ENCODE assay signal across 8 cellular contexts in genomic region chr19:29694669-29695627, GRCh38. TPM values are rescaled to one million over a fixed set of nuclear protein-coding genes. Genes with fewer than 3 reads are reported as not detected.
A peak's percentile ranks its signal among the peaks of the same experiment; 100 is the strongest.
DNase-seq lines count a peak whose midpoint lies in the region; ATAC-seq and TF ChIP-seq lines count a peak whose summit lies in the region.

No MANE protein-coding gene starts in this region.

- peak overlapping the region; percentile 79 for H3K27ac Mint-ChIP-seq in activated T-helper 17 cell treated with anti-CD3 and anti-CD28 coated beads, Interleukin-2, amount 50 U/mL, for 72 hours
- no peak overlapping the region for H3K27ac Mint-ChIP-seq in neural progenitor cell

- H3K9me3 Mint-ChIP-seq in activated T-helper 17 cell treated with anti-CD3 and anti-CD28 coated beads, Interleukin-2, amount 50 U/mL, for 72 hours: no peaks in the 10 kb centered on the region
- peaks cover 2% of the 10 kb centered on the region for H3K9me3 Mint-ChIP-seq in neural progenitor cell

- peak; percentile 93 for TF ChIP-seq CTCF in fibroblast of pulmonary artery (IDR thresholded peaks at IDR 0.05; ENCODE audit: low read length, missing control alignments)
- peak; percentile 92 for TF ChIP-seq CTCF in neural progenitor cell (IDR thresholded peaks at IDR 0.05)
- peak; percentile 45 to 91 for TF ChIP-seq CTCF in suprapubic skin (IDR thresholded peaks at IDR 0.05)

- no peak overlapping the region for H3K4me3 Mint-ChIP-seq in activated T-helper 17 cell treated with anti-CD3 and anti-CD28 coated beads, Interleukin-2, amount 50 U/mL, for 72 hours
- peak overlapping the region; percentile 48 for H3K4me3 Mint-ChIP-seq in neural progenitor cell

- no peak overlapping the region for H3K27ac ChIP-seq in neural progenitor cell
- H3K27ac ChIP-seq in suprapubic skin: peak overlapping the region; percentile 20

- no peaks in the 10 kb centered on the region for H3K79me2 ChIP-seq in neural progenitor cell (ENCODE audit: low read depth)

- no peak overlapping the region for H3K4me2 ChIP-seq in neural progenitor cell

- WGBS in suprapubic skin: 71% methylated on average over 17 of the region's 19 CpGs

- no peaks in the 10 kb centered on the region for H3K36me3 Mint-ChIP-seq in activated T-helper 17 cell treated with anti-CD3 and anti-CD28 coated beads, Interleukin-2, amount 50 U/mL, for 72 hours (ENCODE audit: low read depth)
- H3K36me3 Mint-ChIP-seq in neural progenitor cell: peaks cover 2% of the 10 kb centered on the region

- H3K27me3 ChIP-seq in neural progenitor cell (no peaks in the 10 kb centered on the region), suprapubic skin (no peaks in the 10 kb centered on the region)

- H2AFZ ChIP-seq in neural progenitor cell (replicated peaks): no peak overlapping the region

- H3F3A ChIP-seq in neural progenitor cell (ENCODE audit: low read depth): no peaks in the 10 kb centered on the region

- DNase-seq in CD1c-positive myeloid dendritic cell (ENCODE audit: extremely low spot score) (peak; percentile 79), RKO (ENCODE audit: low spot score) (peak; percentile 75), fibroblast of pulmonary artery (ENCODE audit: low read depth) (peak; percentile 77), neural progenitor cell (ENCODE audit: low spot score) (peak; percentile 85), suprapubic skin (ENCODE audit: low spot score in 2 of 2) (peak; percentile 89 to 93)

- no peaks in the 10 kb centered on the region for H4K20me1 ChIP-seq in neural progenitor cell (ENCODE audit: low read depth)

- peaks cover 5% of the 10 kb centered on the region for H3K4me1 Mint-ChIP-seq in activated T-helper 17 cell treated with anti-CD3 and anti-CD28 coated beads, Interleukin-2, amount 50 U/mL, for 72 hours
- H3K4me1 Mint-ChIP-seq in neural progenitor cell: no peaks in the 10 kb centered on the region

- TF ChIP-seq POLR2A in suprapubic skin (IDR thresholded peaks at IDR 0.05): no peak

- ATAC-seq in GM19372 (IDR thresholded peaks at IDR 0.05; ENCODE audit: low read depth, unreplicated experiment) (peak; percentile 98), HG03558 (IDR thresholded peaks at IDR 0.05; ENCODE audit: extremely low read depth, unreplicated experiment) (peak; percentile 80)
- peak; percentile 98 for ATAC-seq in activated T-helper 17 cell treated with anti-CD3 and anti-CD28 coated beads, Interleukin-2, amount 50 U/mL, for 72 hours (replicated peaks)

- no peak overlapping the region for H3K9ac ChIP-seq in neural progenitor cell

- H3K36me3 ChIP-seq in neural progenitor cell (no peaks in the 10 kb centered on the region), suprapubic skin (no peaks in the 10 kb centered on the region)

- H3K9me3 ChIP-seq in neural progenitor cell (ENCODE audit: low read depth) (no peaks in the 10 kb centered on the region), suprapubic skin (no peaks in the 10 kb centered on the region)

- H3K4me1 ChIP-seq in neural progenitor cell (peaks cover 4% of the 10 kb centered on the region), suprapubic skin (peaks cover 4% of the 10 kb centered on the region)

- no peak for TF ChIP-seq EP300 in suprapubic skin (IDR thresholded peaks at IDR 0.05)

- H3K27me3 Mint-ChIP-seq in activated T-helper 17 cell treated with anti-CD3 and anti-CD28 coated beads, Interleukin-2, amount 50 U/mL, for 72 hours: no peaks in the 10 kb centered on the region
- peaks cover 5% of the 10 kb centered on the region for H3K27me3 Mint-ChIP-seq in neural progenitor cell (ENCODE audit: insufficient read depth, low read depth)

- H3K4me3 ChIP-seq in fibroblast of pulmonary artery (replicated peaks; ENCODE audit: low read depth, low read length): no peak overlapping the region
- no peak overlapping the region for H3K4me3 ChIP-seq in neural progenitor cell
- no peak overlapping the region for H3K4me3 ChIP-seq in suprapubic skin

RNA-seq across cellular contexts. Expression of gene C19orf12, which starts 20.1 kb away (rescaled TPM):
- 10 to 100 TPM; 34.5 to 39.1 TPM for total RNA-seq in activated T-helper 17 cell treated with anti-CD3 and anti-CD28 coated beads, Interleukin-2, amount 50 U/mL, for 72 hours
- total RNA-seq in neural progenitor cell (ENCODE audit: low replicate concordance): 27.5 and 28.2 TPM in 2 replicates
- total RNA-seq in suprapubic skin: 10 to 100 TPM; 19.6 to 35.8 (median 27.3) TPM

RNA-seq across cellular contexts. Expression of gene PLEKHF1, which starts 29.7 kb away (rescaled TPM):
- total RNA-seq in activated T-helper 17 cell treated with anti-CD3 and anti-CD28 coated beads, Interleukin-2, amount 50 U/mL, for 72 hours: 10 to 100 TPM; 34.4 to 40.3 TPM
- total RNA-seq in neural progenitor cell (ENCODE audit: low replicate concordance) (1.2 and 1.4 TPM in 2 replicates), suprapubic skin (10 to 100 TPM in 2 of 4 donors, 1 to 10 TPM in 2; 4.5 to 18.8 (median 9.7) TPM)
